ENCODE assay signal across 1 cellular context in genomic region chr12:82529096-82529495, GRCh38.
TF ChIP-seq lines count a peak whose summit lies in the region.

No MANE protein-coding gene starts in this region.

TF ChIP-seq in GM12878, 131 proteins besides CTCF, POLR2A, EP300 and RAD21 (continued from another document):
- TF ChIP-seq ATF2 (IDR thresholded peaks at IDR 0.05; ENCODE audit: low read length) (no peak), IRF3 (IDR thresholded peaks at IDR 0.05) (no peak), PRDM15 (CRISPR knock-in tag; IDR thresholded peaks at IDR 0.05) (no peak), ZNF24 (IDR thresholded peaks at IDR 0.05) (no peak), NKRF (conservative IDR thresholded peaks at IDR 0.05) (no peak), CHD1 (IDR thresholded peaks at IDR 0.05; ENCODE audit: low read depth, low read length) (no peak), CREM (IDR thresholded peaks at IDR 0.05; ENCODE audit: low read depth) (no peak)
